Comparison of ENCODE assay signal across 8 cellular contexts in genomic region chr9:96441798-96442445, GRCh38. TPM values are rescaled to one million over a fixed set of nuclear protein-coding genes. Genes with fewer than 3 reads are reported as not detected.
A peak's percentile ranks its signal among the peaks of the same experiment; 100 is the strongest.
DNase-seq lines count a peak whose midpoint lies in the region; ATAC-seq, FAIRE-seq and TF ChIP-seq lines count a peak whose summit lies in the region.

No MANE protein-coding gene starts in this region.

- H3K9ac ChIP-seq in SU-DHL-6 (ENCODE audit: low read length), result no peak overlapping the region

- no peaks in the 10 kb centered on the region for H3K79me2 ChIP-seq in SU-DHL-6 (ENCODE audit: insufficient read depth, low read length)

- H3K4me3 ChIP-seq in SU-DHL-6 (ENCODE audit: insufficient read depth, low read length, poor library complexity, severe bottlenecking) (no peak overlapping the region), tibial nerve (no peak overlapping the region)

- no peak for FAIRE-seq in D721Med (lab: Jason Lieb, UNC)

- 89 to 93% methylated on average over 5 of the region's 5 CpGs for WGBS in tibial nerve, 2 donors

- no peak for ATAC-seq in activated CD4-positive, CD25-positive, alpha-beta regulatory T cell treated with anti-CD3 and anti-CD28 coated beads, Interleukin-2, amount 50 U/mL, for 24 hours

- H3K27ac ChIP-seq in SU-DHL-6 (ENCODE audit: low read depth, low read length), result no peak overlapping the region
- H3K27ac ChIP-seq in tibial nerve, result no peak overlapping the region

- TF ChIP-seq CTCF in D721Med (IDR thresholded peaks at IDR 0.05; ENCODE audit: insufficient read depth, missing control alignments) (peak; percentile 71), SU-DHL-6 (IDR thresholded peaks at IDR 0.05; ENCODE audit: insufficient read depth, low read length, poor library complexity, severe bottlenecking) (peak; percentile 39), tibial nerve (IDR thresholded peaks at IDR 0.05) (no peak)

- H4K20me1 ChIP-seq in SU-DHL-6 (ENCODE audit: low read depth, low read length), result no peaks in the 10 kb centered on the region

- DNase-seq in D721Med (ENCODE audit: insufficient read length, low spot score) (no peak), HT1080 (ENCODE audit: low read depth) (peak; percentile 53), iPS-NIHi11 (ENCODE audit: low spot score) (peak; percentile 33), SW 1271 (lab: John Stamatoyannopoulos, UW) (no peak), tibial nerve (ENCODE audit: low spot score in 2 of 2) (no peak), DMS79 (lab: John Stamatoyannopoulos, UW) (no peak)

- no peaks in the 10 kb centered on the region for H3K9me3 ChIP-seq in SU-DHL-6 (ENCODE audit: insufficient read depth, low read length)
- no peaks in the 10 kb centered on the region for H3K9me3 ChIP-seq in tibial nerve

- H3K27me3 ChIP-seq in SU-DHL-6 (ENCODE audit: low read length) (no peaks in the 10 kb centered on the region), tibial nerve (no peaks in the 10 kb centered on the region)

- no peak overlapping the region for H3K4me2 ChIP-seq in SU-DHL-6 (ENCODE audit: low read depth, low read length, poor library complexity, severe bottlenecking)

- H3K36me3 ChIP-seq in SU-DHL-6 (ENCODE audit: low read length) (no peaks in the 10 kb centered on the region), tibial nerve (no peaks in the 10 kb centered on the region)

- H3F3A ChIP-seq in SU-DHL-6 (ENCODE audit: insufficient read depth), result no peaks in the 10 kb centered on the region

- no peaks in the 10 kb centered on the region for H3K4me1 ChIP-seq in tibial nerve

- H3K9me2 ChIP-seq in SU-DHL-6 (replicated peaks; ENCODE audit: insufficient read depth, low read length), result no peaks in the 10 kb centered on the region

- no peak for TF ChIP-seq POLR2A in tibial nerve (IDR thresholded peaks at IDR 0.05)

- H2AFZ ChIP-seq in SU-DHL-6 (ENCODE audit: low read depth, low read length, severe bottlenecking), result no peak overlapping the region

- no peak for TF ChIP-seq EP300 in tibial nerve (IDR thresholded peaks at IDR 0.05)

RNA-seq across cellular contexts. Expression of gene HABP4, which starts 8.0 kb away (rescaled TPM):
- total RNA-seq in HT1080 (2014; rRNA removed; shearing (Covaris generic)), result 4.3 and 4.6 TPM in 2 replicates
- polyA plus RNA-seq in HT1080 (2015; cell fraction: cytosol; rRNA removed), result 9.3 and 10.7 TPM in 2 replicates
- polyA plus RNA-seq in HT1080 (2015; cell fraction: nucleus; rRNA removed), result 5.7 and 6.2 TPM in 2 replicates
- total RNA-seq in tibial nerve, result 10 to 100 TPM; 42.8 to 50.0 (median 46.3) TPM

RNA-seq across cellular contexts. Expression of gene ZNF367, which starts 23.8 kb away (rescaled TPM):
- 21.2 and 21.6 TPM in 2 replicates for total RNA-seq in HT1080 (2014; rRNA removed; shearing (Covaris generic))
- polyA plus RNA-seq in HT1080 (2015; cell fraction: cytosol; rRNA removed), result 10.5 and 12.8 TPM in 2 replicates
- 13.7 and 16.1 TPM in 2 replicates for polyA plus RNA-seq in HT1080 (2015; cell fraction: nucleus; rRNA removed)
- total RNA-seq in tibial nerve, result 1 to 10 TPM; 2.5 to 4.3 (median 3.1) TPM

RNA-seq across cellular contexts. Expression of gene SLC35D2, which starts 58.4 kb away (rescaled TPM):
- 27.1 and 35.0 TPM in 2 replicates for total RNA-seq in HT1080 (2014; rRNA removed; shearing (Covaris generic))
- 30.3 and 31.5 TPM in 2 replicates for polyA plus RNA-seq in HT1080 (2015; cell fraction: cytosol; rRNA removed)
- polyA plus RNA-seq in HT1080 (2015; cell fraction: nucleus; rRNA removed), result 14.1 and 15.9 TPM in 2 replicates
- total RNA-seq in tibial nerve, result 10 to 100 TPM; 25.1 to 66.6 (median 32.0) TPM

Comparison
In these comparisons a context has a peak if more than half of its experiments do, and no peak if none do; other contexts are left out.
1. DNase-seq: peak in HT1080 (single experiment) and iPS-NIHi11 (single experiment); none in D721Med (single experiment), SW 1271 (0 of 2), tibial nerve (0 of 2) and DMS79 (single experiment).
2. CTCF ChIP-seq: peak in D721Med (single experiment) and SU-DHL-6 (single experiment); none in tibial nerve (0 of 5).